ENCODE assay signal across 27 cellular contexts in genomic region chr5:98470747-98471146, GRCh38.
"Had no signal": no experiment of that assay in that cellular context is flagged by ENCODE, and none has a peak within 500 bp of the region (broad histone marks: within the 10 kb centered on the region; RNA-seq: fewer than 3 reads in every experiment).

No MANE protein-coding gene starts in this region.

- H3K27me3 ChIP-seq: colonic mucosa, Peyer's patch had no signal

- H3K27ac Mint-ChIP-seq: activated B cell treated with CpG ODN at 0.5 μM for 24 hours; activated CD4-positive, alpha-beta memory T cell treated with anti-CD3 and anti-CD28 coated beads for 36 hours; activated CD4-positive, alpha-beta T cell treated with anti-CD3 and anti-CD28 coated beads, Interleukin-2, amount 10 ng/mL, durations not matched to agents 24 days and 14 days; activated naive CD4-positive, alpha-beta T cell treated with anti-CD3 and anti-CD28 coated beads for 36 hours; activated naive CD8-positive, alpha-beta T cell treated with anti-CD3 and anti-CD28 coated beads for 36 hours; activated T-helper 17 cell treated with anti-CD3 and anti-CD28 coated beads, Interleukin-2, amount 50 U/mL, for 72 hours; T-cell had no signal

- H3K36me3 Mint-ChIP-seq: activated CD4-positive, alpha-beta memory T cell treated with anti-CD3 and anti-CD28 coated beads for 36 hours; activated naive CD8-positive, alpha-beta T cell treated with anti-CD3 and anti-CD28 coated beads for 36 hours; T-cell had no signal

- H3K36me3 ChIP-seq: colonic mucosa, Peyer's patch had no signal

- DNase-seq: activated B cell treated with CpG ODN at 0.5 μM for 24 hours; activated CD4-positive, alpha-beta memory T cell treated with anti-CD3 and anti-CD28 coated beads for 36 hours; activated CD4-positive, alpha-beta T cell treated with anti-CD3 and anti-CD28 coated beads for 1 hour; activated CD4-positive, alpha-beta T cell treated with anti-CD3 and anti-CD28 coated beads, Interleukin-2, amount 10 ng/mL, durations not matched to agents 24 days and 14 days; activated CD8-positive, alpha-beta memory T cell treated with anti-CD3 and anti-CD28 coated beads for 24 hours; activated gamma-delta T cell; activated naive CD4-positive, alpha-beta T cell treated with anti-CD3 and anti-CD28 coated beads for 36 hours; activated naive CD8-positive, alpha-beta T cell treated with anti-CD3 and anti-CD28 coated beads for 36 hours; activated T-cell treated with anti-CD3 and anti-CD28 coated beads, Interleukin-2, amount 50 U/mL, for 48 hours; caudate nucleus; colonic mucosa; NCI-H1105 treated with DMSO at 0.1 percent for 48 hours; NCI-H1436 treated with DMSO at 0.1 percent for 48 hours; NCI-H187 treated with DMSO at 0.1 percent for 48 hours; NCI-H2171; NCI-H2227 treated with DMSO at 0.1 percent for 48 hours; NCI-H510A treated with DMSO at 0.1 percent for 48 hours; NCI-H69; NK-92 treated with Interleukin-12 subunit alpha and Interleukin-12 subunit beta, amount 100 ng/mL, for 24 hours; OCI-M1; Peyer's patch; SHP77; T-cell; T-helper 2 cell; T1000 had no signal

- H3K9me3 ChIP-seq: colonic mucosa, Peyer's patch had no signal

- H3K4me1 ChIP-seq: colonic mucosa had no signal

- H3K27ac ChIP-seq: colonic mucosa, Peyer's patch had no signal

- H3K4me3 Mint-ChIP-seq: activated B cell treated with CpG ODN at 0.5 μM for 24 hours; activated CD4-positive, alpha-beta memory T cell treated with anti-CD3 and anti-CD28 coated beads for 36 hours; activated CD4-positive, alpha-beta T cell treated with anti-CD3 and anti-CD28 coated beads, Interleukin-2, amount 10 ng/mL, durations not matched to agents 24 days and 14 days; activated naive CD4-positive, alpha-beta T cell treated with anti-CD3 and anti-CD28 coated beads for 36 hours; activated naive CD8-positive, alpha-beta T cell treated with anti-CD3 and anti-CD28 coated beads for 36 hours; activated T-helper 17 cell treated with anti-CD3 and anti-CD28 coated beads, Interleukin-2, amount 50 U/mL, for 72 hours; T-cell had no signal

- FAIRE-seq: TTC549 had no signal

- H3K4me1 Mint-ChIP-seq: activated B cell treated with CpG ODN at 0.5 μM for 24 hours; activated CD4-positive, alpha-beta T cell treated with anti-CD3 and anti-CD28 coated beads, Interleukin-2, amount 10 ng/mL, durations not matched to agents 24 days and 14 days; activated naive CD8-positive, alpha-beta T cell treated with anti-CD3 and anti-CD28 coated beads for 36 hours; activated T-helper 17 cell treated with anti-CD3 and anti-CD28 coated beads, Interleukin-2, amount 50 U/mL, for 72 hours; T-cell had no signal

- ATAC-seq: activated T-helper 17 cell treated with anti-CD3 and anti-CD28 coated beads, Interleukin-2, amount 50 U/mL, for 72 hours; T-cell had no signal

- H3K4me3 ChIP-seq: colonic mucosa, Peyer's patch had no signal

- H3K9me3 Mint-ChIP-seq: activated B cell treated with CpG ODN at 0.5 μM for 24 hours; activated naive CD4-positive, alpha-beta T cell treated with anti-CD3 and anti-CD28 coated beads for 36 hours; activated naive CD8-positive, alpha-beta T cell treated with anti-CD3 and anti-CD28 coated beads for 36 hours; activated T-helper 17 cell treated with anti-CD3 and anti-CD28 coated beads, Interleukin-2, amount 50 U/mL, for 72 hours had no signal

- H3K27me3 Mint-ChIP-seq: activated CD4-positive, alpha-beta T cell treated with anti-CD3 and anti-CD28 coated beads, Interleukin-2, amount 10 ng/mL, durations not matched to agents 24 days and 14 days; activated T-helper 17 cell treated with anti-CD3 and anti-CD28 coated beads, Interleukin-2, amount 50 U/mL, for 72 hours had no signal
